ENCODE assay signal across 8 cellular contexts in genomic region chr9:127122176-127123151, GRCh38.
A peak's percentile ranks its signal among the peaks of the same experiment; 100 is the strongest.
DNase-seq lines count a peak whose midpoint lies in the region; ATAC-seq and TF ChIP-seq lines count a peak whose summit lies in the region.

TSS of gene ANGPTL2 (minus strand) at chr9:127122635. CDS start at chr9:127108731, 13,904 bp downstream.

- DNase-seq in Ammon's horn (ENCODE audit: low spot score): peak; percentile 96
- DNase-seq in NCI-H69 (lab: John Stamatoyannopoulos, UW): peak; percentile 98
- peak; percentile 86 for DNase-seq in cerebellar cortex (ENCODE audit: low spot score)
- peak; percentile 93 for DNase-seq in iPS-NIHi11 (ENCODE audit: low spot score)
- peak; percentile 77 for DNase-seq in retinal pigment epithelial cell (ENCODE audit: low read depth)

- ATAC-seq in GM19463 (IDR thresholded peaks at IDR 0.05; ENCODE audit: unreplicated experiment) (peak; percentile 51), HG03457 (IDR thresholded peaks at IDR 0.05; ENCODE audit: unreplicated experiment) (no peak), HG02623 (IDR thresholded peaks at IDR 0.05; ENCODE audit: unreplicated experiment) (no peak)

- peak within 1 kb of the TSS; percentile 76 for H3K4me3 ChIP-seq in retinal pigment epithelial cell (ENCODE audit: low read length)

- no peak for TF ChIP-seq CTCF in retinal pigment epithelial cell (conservative IDR thresholded peaks at IDR 0.05; ENCODE audit: low read depth, low read length)
